Comparison of ENCODE assay signal across 10 cellular contexts in the genomic region with DNA sequence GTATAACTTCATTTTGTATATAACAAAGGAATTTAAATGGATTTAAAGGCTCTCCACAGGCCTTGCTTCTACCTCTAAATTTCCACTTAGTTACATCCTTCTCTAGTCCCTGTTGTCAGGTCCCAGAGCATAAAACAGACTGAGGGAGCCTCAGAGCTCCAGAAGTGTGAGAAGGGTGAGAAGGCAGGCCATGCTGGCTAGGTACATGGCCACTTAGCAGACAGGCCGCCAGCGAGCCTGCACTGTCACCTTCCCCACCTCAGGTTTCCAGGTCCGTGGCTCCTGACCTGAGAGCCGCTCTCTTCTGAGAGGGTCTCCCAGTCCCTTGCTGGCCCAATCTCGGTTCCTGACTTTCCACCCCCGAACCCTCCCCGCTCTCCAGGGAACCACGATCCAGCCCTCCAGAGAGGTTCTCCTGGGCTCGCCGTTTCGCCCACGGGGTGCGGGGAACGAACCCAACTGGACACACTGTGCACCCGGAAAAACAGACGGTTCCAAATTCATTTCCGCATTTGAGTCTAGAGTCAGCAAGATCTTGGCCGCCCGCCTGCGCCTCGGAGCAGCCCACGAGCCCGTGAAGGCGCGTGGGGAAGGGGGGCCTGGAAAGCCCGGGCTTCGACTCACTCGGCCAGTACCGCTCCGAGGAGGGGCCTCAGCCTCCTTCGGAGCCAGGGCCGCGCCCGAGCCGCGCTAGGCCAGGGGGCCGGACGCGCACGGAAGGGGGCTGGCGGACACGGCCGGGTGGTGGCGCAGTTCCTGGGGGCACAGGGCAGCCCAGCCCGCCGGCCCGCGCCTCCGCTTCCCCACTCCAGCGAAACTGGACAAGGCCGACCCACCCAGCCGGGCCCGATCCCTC.
A peak's percentile ranks its signal among the peaks of the same experiment; 100 is the strongest.
DNase-seq lines count a peak whose midpoint lies in the region; ATAC-seq and TF ChIP-seq lines count a peak whose summit lies in the region.
"Had no signal": no experiment of that assay in that cellular context is flagged by ENCODE, and none has a peak within 500 bp of the region (broad histone marks: within the 10 kb centered on the region; RNA-seq: fewer than 3 reads in every experiment).

No MANE protein-coding gene starts in this region.

- peak; percentile 37 for ATAC-seq in stimulated activated naive CD8-positive, alpha-beta T cell treated with anti-CD3 and anti-CD28 coated beads, Interleukin-15, amount 100 ng/mL, for 72 hours
- ATAC-seq in stimulated activated naive CD8-positive, alpha-beta T cell treated with anti-CD3 and anti-CD28 coated beads, Interleukin-15, Interleukin-2, amounts not matched to agents 100 U/mL and 50 U/mL, for 24 hours: no peak
- no peak for ATAC-seq in HG02763 (IDR thresholded peaks at IDR 0.05; ENCODE audit: unreplicated experiment)
- ATAC-seq in GM19395 (IDR thresholded peaks at IDR 0.05; ENCODE audit: unreplicated experiment): no peak

- peaks cover 80% of the 10 kb centered on the region for H3K27me3 Mint-ChIP-seq in stimulated activated naive CD8-positive, alpha-beta T cell treated with anti-CD3 and anti-CD28 coated beads, Interleukin-15, amount 100 ng/mL, for 72 hours
- H3K27me3 Mint-ChIP-seq in nephron progenitor cell (ENCODE audit: low read depth, poor library complexity): peaks cover 10% of the 10 kb centered on the region

- H3K27ac Mint-ChIP-seq in stimulated activated naive CD8-positive, alpha-beta T cell treated with anti-CD3 and anti-CD28 coated beads, Interleukin-15, amount 100 ng/mL, for 72 hours: no peak overlapping the region
- H3K27ac Mint-ChIP-seq in nephron progenitor cell: no peak overlapping the region
- H3K27ac Mint-ChIP-seq: CD8-positive, alpha-beta memory T cell had no signal

- H3K9me3 Mint-ChIP-seq in stimulated activated naive CD8-positive, alpha-beta T cell treated with anti-CD3 and anti-CD28 coated beads, Interleukin-15, amount 100 ng/mL, for 72 hours: peaks cover 0 to 13% of the 10 kb centered on the region in 2 donors
- no peaks in the 10 kb centered on the region for H3K9me3 Mint-ChIP-seq in nephron progenitor cell

- H3K4me3 Mint-ChIP-seq in stimulated activated naive CD8-positive, alpha-beta T cell treated with anti-CD3 and anti-CD28 coated beads, Interleukin-15, amount 100 ng/mL, for 72 hours: peak overlapping the region in 1 of 2 donors; percentile 62
- H3K4me3 Mint-ChIP-seq in nephron progenitor cell: peak overlapping the region; percentile 44

- no peak for TF ChIP-seq CTCF in nephron progenitor cell (IDR thresholded peaks at IDR 0.05)

- H3K4me1 Mint-ChIP-seq in stimulated activated naive CD8-positive, alpha-beta T cell treated with anti-CD3 and anti-CD28 coated beads, Interleukin-15, amount 100 ng/mL, for 72 hours: peaks cover 18% of the 10 kb centered on the region
- peaks cover 39% of the 10 kb centered on the region for H3K4me1 Mint-ChIP-seq in nephron progenitor cell

- DNase-seq in stimulated activated naive CD8-positive, alpha-beta T cell treated with anti-CD3 and anti-CD28 coated beads, Interleukin-15, amount 100 ng/mL, for 72 hours: no peak
- no peak for DNase-seq in stimulated activated naive CD8-positive, alpha-beta T cell treated with anti-CD3 and anti-CD28 coated beads, Interleukin-15, Interleukin-2, amounts not matched to agents 100 U/mL and 50 U/mL, for 24 hours
- DNase-seq in globus pallidus (ENCODE audit: low spot score) (peak; percentile 87), nephron progenitor cell (peak; percentile 9), NCI-H1092 treated with DMSO at 0.1 percent for 48 hours (lab: John Stamatoyannopoulos, UW) (no peak)
- no peak for DNase-seq in stimulated activated CD4-positive, alpha-beta T cell treated with anti-CD3 and anti-CD28 coated beads, Interleukin-4, amount 100 ng/mL, for 4 hours
- DNase-seq: activated CD8-positive, alpha-beta memory T cell treated with anti-CD3 and anti-CD28 coated beads, Interleukin-2, amount 50 U/mL, for 48 hours; CD8-positive, alpha-beta memory T cell had no signal

- H3K36me3 Mint-ChIP-seq in nephron progenitor cell (ENCODE audit: low read depth): no peaks in the 10 kb centered on the region
- H3K36me3 Mint-ChIP-seq: CD8-positive, alpha-beta memory T cell had no signal

Comparison
In these comparisons a context has a peak if more than half of its experiments do, and no peak if none do; other contexts are left out.
1. DNase-seq: peak in globus pallidus (single experiment) and nephron progenitor cell (single experiment); none in stimulated activated naive CD8-positive, alpha-beta T cell treated with anti-CD3 and anti-CD28 coated beads, Interleukin-15, amount 100 ng/mL, for 72 hours (0 of 2), stimulated activated naive CD8-positive, alpha-beta T cell treated with anti-CD3 and anti-CD28 coated beads, Interleukin-15, Interleukin-2, amounts not matched to agents 100 U/mL and 50 U/mL, for 24 hours (single experiment), NCI-H1092 treated with DMSO at 0.1 percent for 48 hours (single experiment) and stimulated activated CD4-positive, alpha-beta T cell treated with anti-CD3 and anti-CD28 coated beads, Interleukin-4, amount 100 ng/mL, for 4 hours (0 of 2).